Comparison of ENCODE assay signal across 9 cellular contexts in genomic region chr5:137997726-137998213, GRCh38. TPM values are rescaled to one million over a fixed set of nuclear protein-coding genes. Genes with fewer than 3 reads are reported as not detected.
DNase-seq lines count a peak whose midpoint lies in the region; ATAC-seq and TF ChIP-seq lines count a peak whose summit lies in the region.
"Had no signal": no experiment of that assay in that cellular context is flagged by ENCODE, and none has a peak within 500 bp of the region (broad histone marks: within the 10 kb centered on the region; RNA-seq: fewer than 3 reads in every experiment).

No MANE protein-coding gene starts in this region.

- H3K36me3 ChIP-seq in upper lobe of right lung, result peaks cover 20% of the 10 kb centered on the region
- H3K36me3 ChIP-seq in heart right ventricle, result peaks cover 0 to 59% (median 3%) of the 10 kb centered on the region in 9 donors

- H3K4me1 ChIP-seq in upper lobe of right lung (peaks cover 10% of the 10 kb centered on the region), heart right ventricle (peaks cover 0 to 58% (median 23%) of the 10 kb centered on the region in 9 donors)

- no peaks in the 10 kb centered on the region for H3K9me3 Mint-ChIP-seq in type B pancreatic cell

- peaks cover 15% of the 10 kb centered on the region for H3K4me1 Mint-ChIP-seq in type B pancreatic cell (ENCODE audit: unreplicated experiment)

- DNase-seq in H4 (ENCODE audit: low spot score), result peak; percentile 47
- DNase-seq in NOMO-1 (lab: John Stamatoyannopoulos, UW; ENCODE audit: unreplicated experiment in 2 of 2), result peak; percentile 57 to 81
- peak; percentile 42 for DNase-seq in iris pigment epithelial cell (ENCODE audit: low read depth)
- no peak for DNase-seq in type B pancreatic cell (ENCODE audit: extremely low spot score, unreplicated experiment)
- DNase-seq in upper lobe of right lung, result no peak
- no peak for DNase-seq in heart right ventricle
- no peak for DNase-seq in cerebellum (ENCODE audit: low spot score)

- H3K27ac ChIP-seq in upper lobe of right lung (no peak overlapping the region), heart right ventricle (no peak overlapping the region)
- H3K27ac ChIP-seq: SK-N-MC had no signal

- peaks cover 20% of the 10 kb centered on the region for H3K36me3 Mint-ChIP-seq in type B pancreatic cell

- no peak for TF ChIP-seq CTCF in type B pancreatic cell (conservative IDR thresholded peaks at IDR 0.05)
- no peak for TF ChIP-seq CTCF in upper lobe of right lung (IDR thresholded peaks at IDR 0.05)
- no peak for TF ChIP-seq CTCF in heart right ventricle (IDR thresholded peaks at IDR 0.05)

- 96 to 97% methylated on average over 1 of the region's 1 CpG for WGBS in heart right ventricle, 2 donors

- H3K9me3 ChIP-seq in upper lobe of right lung, result no peaks in the 10 kb centered on the region
- peaks cover 0 to 7% (median 0%) of the 10 kb centered on the region in 11 donors for H3K9me3 ChIP-seq in heart right ventricle

- intact Hi-C loops in upper lobe of right lung (cut with DNase I), result no loop called here
- intact Hi-C loops in heart right ventricle (cut with DNase I), result no loop called here

- no peaks in the 10 kb centered on the region for H3K27me3 Mint-ChIP-seq in type B pancreatic cell

- no peak overlapping the region for H3K27ac Mint-ChIP-seq in type B pancreatic cell

- H3K4me3 ChIP-seq in upper lobe of right lung, result no peak overlapping the region
- no peak overlapping the region for H3K4me3 ChIP-seq in heart right ventricle
- H3K4me3 ChIP-seq: SK-N-MC had no signal

- H3K27me3 ChIP-seq in upper lobe of right lung, result no peaks in the 10 kb centered on the region
- no peaks in the 10 kb centered on the region for H3K27me3 ChIP-seq in heart right ventricle

- no peak overlapping the region for H3K4me3 Mint-ChIP-seq in type B pancreatic cell

- ATAC-seq in GM18502 (IDR thresholded peaks at IDR 0.05; ENCODE audit: poor library complexity, unreplicated experiment) (peak; percentile 74), upper lobe of right lung (no peak), heart right ventricle (no peak)

RNA-seq across cellular contexts. Expression of gene FAM13B, which starts 35.1 kb away (rescaled TPM):
- total RNA-seq in H4 (2014; rRNA removed; shearing (Covaris generic)), result 7.7 and 11.3 TPM in 2 replicates
- total RNA-seq in type B pancreatic cell (ENCODE audit: low replicate concordance), result 39.6 and 40.3 TPM in 2 replicates
- 42.4 TPM for total RNA-seq in upper lobe of right lung
- total RNA-seq in heart right ventricle, result 10 to 100 TPM; 22.4 to 47.4 (median 32.1) TPM
- 10 to 100 TPM in 1 of 2 donors, 1 to 10 TPM in 1; 8.8 to 12.1 TPM for polyA plus RNA-seq in heart right ventricle
- 94.5 TPM for total RNA-seq in cerebellum

Comparison
In these comparisons a context has a peak if more than half of its experiments do, and no peak if none do; other contexts are left out.
1. DNase-seq: peak in H4 (single experiment), NOMO-1 (2 of 2) and iris pigment epithelial cell (single experiment); none in type B pancreatic cell (single experiment), upper lobe of right lung (single experiment), heart right ventricle (0 of 2) and cerebellum (single experiment).